18 cellular contexts compared by ENCODE assay signal in the genomic region with DNA sequence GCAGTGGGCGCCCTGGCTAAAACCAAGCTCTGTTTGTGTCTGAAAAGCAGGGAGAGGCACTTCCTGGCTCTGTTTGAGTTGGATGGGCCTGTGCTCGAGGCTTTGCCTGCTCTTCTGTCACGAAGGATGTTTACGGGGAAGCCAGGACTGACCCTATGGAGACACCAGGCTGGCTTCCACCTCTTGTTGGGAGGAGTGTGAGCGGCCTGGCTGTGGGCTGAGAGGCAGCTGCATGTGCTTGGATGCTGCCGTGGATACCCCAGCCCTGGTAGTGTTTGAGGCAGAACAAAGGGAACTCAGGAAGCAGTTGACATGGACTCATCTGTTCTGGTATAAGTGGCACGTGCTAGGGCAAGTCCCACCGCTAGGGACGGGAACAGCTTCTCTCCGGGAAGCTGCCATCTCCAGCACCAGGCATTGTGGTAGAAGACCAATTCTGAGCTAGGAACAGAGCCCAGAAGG. TPM values are rescaled to one million over a fixed set of nuclear protein-coding genes. Genes with fewer than 3 reads are reported as not detected.
DNase-seq lines count a peak whose midpoint lies in the region; ATAC-seq and TF ChIP-seq lines count a peak whose summit lies in the region.
"Had no signal": no experiment of that assay in that cellular context is flagged by ENCODE, and none has a peak within 500 bp of the region (broad histone marks: within the 10 kb centered on the region; RNA-seq: fewer than 3 reads in every experiment).

No MANE protein-coding gene starts in this region.

- H3K4me3 ChIP-seq in heart left ventricle (no peak overlapping the region), vagina (no peak overlapping the region)
- H3K4me3 ChIP-seq: SJSA1 had no signal

- H3K4me1 ChIP-seq in heart left ventricle (peaks cover 0 to 34% (median 22%) of the 10 kb centered on the region in 12 donors), vagina (peaks cover 17% of the 10 kb centered on the region)

- intact Hi-C loops in heart left ventricle (cut with DNase I) (no loop called here), Right ventricle myocardium superior (cut with DNase I) (no loop called here), vagina (cut with DNase I) (no loop called here), sciatic nerve (cut with DNase I) (no loop called here)

- H3K9me3 ChIP-seq in heart left ventricle = peaks cover 0 to 8% (median 0%) of the 10 kb centered on the region in 12 donors
- H3K9me3 ChIP-seq in vagina = peaks cover 2% of the 10 kb centered on the region
- H3K9me3 ChIP-seq: SJSA1 had no signal

- H3K36me3 ChIP-seq in heart left ventricle (peaks cover 0 to 17% (median 0%) of the 10 kb centered on the region in 9 donors), vagina (no peaks in the 10 kb centered on the region)
- H3K36me3 ChIP-seq: SJSA1 had no signal

- ATAC-seq in heart left ventricle (peak in 3 of 4 donors; percentile 11 to 56 (median 38)), Right ventricle myocardium superior (ENCODE audit: poor library complexity) (no peak), esophagus mucosa (peak; percentile 32), sciatic nerve (no peak), HG02981 (IDR thresholded peaks at IDR 0.05; ENCODE audit: unreplicated experiment) (no peak), GM19452 (IDR thresholded peaks at IDR 0.05; ENCODE audit: unreplicated experiment) (no peak)
- ATAC-seq: activated CD4-positive, CD25-positive, alpha-beta regulatory T cell treated with anti-CD3 and anti-CD28 coated beads, Interleukin-2, amount 50 U/mL, for 24 hours had no signal

- no peak for TF ChIP-seq POLR2A in heart left ventricle (IDR thresholded peaks at IDR 0.05)
- TF ChIP-seq POLR2A in vagina (IDR thresholded peaks at IDR 0.05) = no peak

- DNase-seq in heart left ventricle = no peak
- no peak for DNase-seq in Right ventricle myocardium superior
- peak; percentile 14 for DNase-seq in myocyte (ENCODE audit: low read depth)
- DNase-seq in vagina (ENCODE audit: extremely low spot score in 2 of 2) = peak in 1 of 2 donors; percentile 80
- DNase-seq in sciatic nerve (ENCODE audit: low spot score) = no peak
- DNase-seq: activated effector memory CD4-positive, alpha-beta T cell treated with anti-CD3 and anti-CD28 coated beads, Interleukin-2, amount 50 U/mL, for 16 hours; anterior cingulate cortex; KBM-7; kidney glomerular epithelial cell; NCI-H1436; NCI-H345 had no signal

- 67 to 78% (median 73%) methylated on average over 7 to 10 of the region's 10 CpGs for WGBS in heart left ventricle, 4 donors

- TF ChIP-seq CTCF in heart left ventricle (IDR thresholded peaks at IDR 0.05) (no peak), vagina (IDR thresholded peaks at IDR 0.05) (no peak)

- H3K27me3 ChIP-seq in heart left ventricle (no peaks in the 10 kb centered on the region), vagina (no peaks in the 10 kb centered on the region)
- H3K27me3 ChIP-seq: dorsolateral prefrontal cortex, SJSA1 had no signal

- peak overlapping the region in 5 of 12 donors; percentile 9 to 75 (median 59) for H3K27ac ChIP-seq in heart left ventricle
- peak overlapping the region; percentile 12 for H3K27ac ChIP-seq in vagina
- H3K27ac ChIP-seq: HL-60, SJSA1 had no signal

RNA-seq across cellular contexts. Expression of a gene that starts 17.6 kb away (rescaled TPM):
- total RNA-seq in heart left ventricle = 10 to 100 TPM; 33.3 to 57.6 (median 46.4) TPM
- polyA plus RNA-seq in heart left ventricle = 10 to 100 TPM; 20.9 to 60.1 TPM
- 34.7 TPM for total RNA-seq in Right ventricle myocardium superior
- 22.9 TPM for total RNA-seq in esophagus mucosa
- 99.1 and 133 TPM in 2 replicates for total RNA-seq in myocyte
- 44.2 TPM for polyA plus RNA-seq in myocyte (2012)
- total RNA-seq in vagina = 62.9 TPM
- 42.8 TPM for total RNA-seq in sciatic nerve

Comparison
In these comparisons a context has a peak if more than half of its experiments do, and no peak if none do; other contexts are left out.
1. ATAC-seq: peak in heart left ventricle (3 of 4) and esophagus mucosa (single experiment); none in Right ventricle myocardium superior (single experiment), sciatic nerve (single experiment), HG02981 (single experiment) and GM19452 (single experiment).